In genomic region chr11:58574851-58575250, GRCh38 we compare ENCODE assay signal across 11 cellular contexts. TPM values are rescaled to one million over a fixed set of nuclear protein-coding genes. Genes with fewer than 3 reads are reported as not detected.
DNase-seq lines count a peak whose midpoint lies in the region; ATAC-seq, FAIRE-seq and TF ChIP-seq lines count a peak whose summit lies in the region.
"Had no signal": no experiment of that assay in that cellular context is flagged by ENCODE, and none has a peak within 500 bp of the region (broad histone marks: within the 10 kb centered on the region; RNA-seq: fewer than 3 reads in every experiment).

No MANE protein-coding gene starts in this region.

- peak; percentile 17 for DNase-seq in AG08396 (ENCODE audit: low spot score)
- peak; percentile 74 for DNase-seq in HS-5 (ENCODE audit: low read depth)
- no peak for DNase-seq in GM12878 (ENCODE audit: low read depth, low spot score)
- no peak for DNase-seq in H4 (ENCODE audit: low spot score)
- DNase-seq in retina = no peak
- DNase-seq in DMS114 treated with DMSO at 0.1 percent for 48 hours (lab: John Stamatoyannopoulos, UW; ENCODE audit: unreplicated experiment) = no peak
- no peak for DNase-seq in germinal center (ENCODE audit: low spot score)
- DNase-seq: NCI-H774 had no signal

- SMC1A ChIA-PET in GM12878 (lab: Charles Lee; ENCODE audit: uncharacterized antibody, unreplicated experiment) = interaction anchor here (2.3 to 4.0 kb wide), 3 partner anchors 7 to 98 kb away, joined by 5 to 49 read pairs (median 23); no protein-coding TSS in a partner anchor

- TF ChIP-seq RAD21 in GM12878 (IDR thresholded peaks at IDR 0.05; ENCODE audit: insufficient read depth, low read depth, low read length) = no peak

- TF ChIP-seq EP300 in GM12878 (IDR thresholded peaks at IDR 0.05; ENCODE audit: borderline replicate concordance in 1 of 2, control insufficient read depth in 1 of 2, low read depth in 2 of 2, low read length in 2 of 2) = no peak

- no peak for ATAC-seq in GM12878

- H2AFZ ChIP-seq in GM12878 (ENCODE audit: control insufficient read depth, low read depth, low read length) = no peak overlapping the region

- CTCF ChIA-PET in GM12878 (lab: Yijun Ruan, JAX) = interaction anchor here (0.9 to 3.6 kb wide), 6 partner anchors 7 to 73 kb away, joined by 3 to 54 read pairs (median 10); no protein-coding TSS in a partner anchor

- in situ Hi-C loops in GM12878 (cut with MboI) = loop anchor here (5.0 to 25.0 kb wide), 5 partner anchors 530 to 1238 kb away; partner anchors contain the start of genes FAM111B, P2RX3, PATL1 and SSRP1

- peak overlapping the region; percentile 77 for H3K4me3 ChIP-seq in GM12878
- H3K4me3 ChIP-seq in muscle layer of colon (ENCODE audit: low read depth in 1 of 2, low read length in 2 of 2) = no peak overlapping the region
- H3K4me3 ChIP-seq: right atrium auricular region had no signal

- H3K36me3 ChIP-seq in GM12878 (ENCODE audit: control insufficient read depth in 2 of 2, insufficient read depth in 2 of 2, low read length in 1 of 2) = peaks cover 1 to 5% of the 10 kb centered on the region in 2 experiments
- H3K36me3 ChIP-seq in muscle layer of colon (ENCODE audit: insufficient read depth, low read length) = no peaks in the 10 kb centered on the region

- TF ChIP-seq CTCF in GM12878 (IDR thresholded peaks at IDR 0.05 in 2 of 3, conservative IDR thresholded peaks at IDR 0.05 in 1 of 3; ENCODE audit: control insufficient read depth in 2 of 3, extremely low read depth in 1 of 3, insufficient read depth in 1 of 3, low read depth in 3 of 3, low read length in 3 of 3) = no peak

- H3K4me2 ChIP-seq in GM12878 (ENCODE audit: control insufficient read depth, insufficient read depth) = peak overlapping the region; percentile 98

- no peaks in the 10 kb centered on the region for H4K20me1 ChIP-seq in GM12878 (ENCODE audit: control insufficient read depth, insufficient read depth)

- H3K79me2 ChIP-seq in GM12878 (ENCODE audit: control insufficient read depth, insufficient read depth, low read length) = peaks cover 75% of the 10 kb centered on the region

- POLR2A ChIA-PET in GM12878 (lab: Charles Lee) = interaction anchor here (0.9 to 1.1 kb wide), 4 partner anchors 13 to 72 kb away, joined by 3 to 6 read pairs (median 3); no protein-coding TSS in a partner anchor

- H3K27me3 ChIP-seq in GM12878 (replicated peaks in 1 of 2; ENCODE audit: control insufficient read depth in 2 of 2, insufficient read depth in 2 of 2, low read length in 1 of 2) = no peaks in the 10 kb centered on the region
- no peaks in the 10 kb centered on the region for H3K27me3 ChIP-seq in muscle layer of colon (ENCODE audit: control insufficient read depth in 1 of 2, insufficient read depth in 2 of 2, low read length in 2 of 2)
- H3K27me3 ChIP-seq: right atrium auricular region had no signal

- TSS peak; percentile 67 for BruUV-seq in GM12878 (replicated peaks; lab: Mats Ljungman, UMichigan)

- FAIRE-seq in GM12878 (lab: Jason Lieb, UNC) = no peak
- FAIRE-seq: colon had no signal

- RAD21 ChIA-PET in GM12878 (lab: Charles Lee; ENCODE audit: unreplicated experiment) = interaction anchor here (0.9 to 3.3 kb wide), 8 partner anchors 8 to 583 kb away, joined by 3 to 27 read pairs (median 8); no protein-coding TSS in a partner anchor

- peaks cover 9% of the 10 kb centered on the region for H3K4me1 ChIP-seq in GM12878 (ENCODE audit: control insufficient read depth, insufficient read depth, low read length)
- peaks cover 37% of the 10 kb centered on the region for H3K4me1 ChIP-seq in muscle layer of colon (ENCODE audit: insufficient read depth, low read length)

- H3K9me3 ChIP-seq in GM12878 (replicated peaks; ENCODE audit: control insufficient read depth, insufficient read depth, low read length) (no peaks in the 10 kb centered on the region), muscle layer of colon (ENCODE audit: low read length) (no peaks in the 10 kb centered on the region)
- H3K9me3 ChIP-seq: right atrium auricular region had no signal

- no peak for TF ChIP-seq POLR2A in GM12878 (IDR thresholded peaks at IDR 0.05; ENCODE audit: low read depth, low read length)

- intact Hi-C loops in GM12878 (cut with micrococcal nuclease; ENCODE audit: unreplicated experiment) = loop anchor here (5.0 to 10.0 kb wide), 4 partner anchors 212 to 980 kb away; no protein-coding TSS in a partner anchor

- H3K27ac ChIP-seq in GM12878 (ENCODE audit: control insufficient read depth, insufficient read depth) = peak overlapping the region; percentile 99
- peak overlapping the region; percentile 6 for H3K27ac ChIP-seq in muscle layer of colon (ENCODE audit: low read depth, low read length)

- H3K9ac ChIP-seq in GM12878 (ENCODE audit: control insufficient read depth, insufficient read depth, low read length) (peak overlapping the region; percentile 100), muscle layer of colon (ENCODE audit: low read length) (no peak overlapping the region)

TF ChIP-seq in GM12878, 131 proteins besides CTCF, POLR2A, EP300 and RAD21 (continues in another document):
- no peak for TF ChIP-seq USF1 (IDR thresholded peaks at IDR 0.05; ENCODE audit: borderline replicate concordance, extremely low read length, insufficient read depth, low read depth, low read length)

RNA-seq across cellular contexts. Expression of gene LPXN, which starts 0.8 kb away (rescaled TPM):
- 224 and 269 TPM in 2 replicates for total RNA-seq in GM12878 (2013; cell fraction: nucleolus; rRNA removed)
- total RNA-seq in GM12878 (2014; rRNA removed) (131 and 142 TPM in 2 replicates), GM12878 (2014; rRNA removed; fragmentation: Illumina TruSeq; extraction: Trizol) (189 and 193 TPM in 2 replicates), GM12878 (2021) (154 and 164 TPM in 2 replicates)
- polyA plus RNA-seq in GM12878 (2011; ENCODE audit: low read depth) = 125 TPM
- polyA plus RNA-seq in GM12878 (2011; rRNA removed) (324 and 342 TPM in 2 replicates), GM12878 (2014; fragmentation: Illumina TruSeq; extraction: Trizol) (349 and 479 TPM in 2 replicates), GM12878 (2014; fragmentation: Nextera tagmentation; extraction: Ambion mirVana) (100 to 1,000 TPM; 175 to 268 TPM), GM12878 (2014; rRNA removed) (189 and 214 TPM in 2 replicates), GM12878 (2016; fragmentation: Nextera tagmentation; extraction: Ambion mirVana) (100 to 1,000 TPM; 196 to 207 TPM)
- 274 and 296 TPM in 2 replicates for polyA plus RNA-seq in GM12878 (2011; cell fraction: cytosol; rRNA removed)
- 183 and 185 TPM in 2 replicates for polyA plus RNA-seq in GM12878 (2011; cell fraction: nucleus; rRNA removed)
- 143 and 162 TPM in 2 replicates for polyA plus RNA-seq in GM12878 (2012)
- 256 and 266 TPM in 2 replicates for polyA minus RNA-seq in GM12878 (2011; rRNA and poly(A)+ RNA removed)
- polyA minus RNA-seq in GM12878 (2011; cell fraction: cytosol; rRNA and poly(A)+ RNA removed) = 41.6 and 57.9 TPM in 2 replicates
- 110 and 141 TPM in 2 replicates for polyA minus RNA-seq in GM12878 (2011; cell fraction: nucleus; rRNA and poly(A)+ RNA removed)
- 5.5 and 10.7 TPM in 2 replicates for total RNA-seq in H4 (2014; rRNA removed; shearing (Covaris generic))

RNA-seq across cellular contexts. Expression of gene ZFP91, which starts 4.0 kb away (rescaled TPM):
- total RNA-seq in GM12878 (2013; cell fraction: nucleolus; rRNA removed) = 42.4 and 42.7 TPM in 2 replicates
- total RNA-seq in GM12878 (2014; rRNA removed) = 34.8 and 40.7 TPM in 2 replicates
- 40.7 and 41.0 TPM in 2 replicates for total RNA-seq in GM12878 (2014; rRNA removed; fragmentation: Illumina TruSeq; extraction: Trizol)
- 40.7 and 41.3 TPM in 2 replicates for total RNA-seq in GM12878 (2021)
- 14.5 TPM for polyA plus RNA-seq in GM12878 (2011; ENCODE audit: low read depth)
- polyA plus RNA-seq in GM12878 (2011; rRNA removed) = 40.5 and 53.1 TPM in 2 replicates
- 17.2 and 20.7 TPM in 2 replicates for polyA plus RNA-seq in GM12878 (2011; cell fraction: cytosol; rRNA removed)
- polyA plus RNA-seq in GM12878 (2011; cell fraction: nucleus; rRNA removed) = 31.1 and 32.9 TPM in 2 replicates
- polyA plus RNA-seq in GM12878 (2012) = 22.0 and 22.3 TPM in 2 replicates
- 54.1 and 63.7 TPM in 2 replicates for polyA plus RNA-seq in GM12878 (2014; fragmentation: Illumina TruSeq; extraction: Trizol)
- 10 to 100 TPM; 15.6 to 21.4 TPM for polyA plus RNA-seq in GM12878 (2014; fragmentation: Nextera tagmentation; extraction: Ambion mirVana)
- polyA plus RNA-seq in GM12878 (2014; rRNA removed) = 25.7 and 28.7 TPM in 2 replicates
- polyA plus RNA-seq in GM12878 (2016; fragmentation: Nextera tagmentation; extraction: Ambion mirVana) = 10 to 100 TPM; 12.9 to 14.3 TPM
- 28.9 and 29.1 TPM in 2 replicates for polyA minus RNA-seq in GM12878 (2011; rRNA and poly(A)+ RNA removed)
- 10.6 and 15.2 TPM in 2 replicates for polyA minus RNA-seq in GM12878 (2011; cell fraction: cytosol; rRNA and poly(A)+ RNA removed)
- 21.0 and 32.7 TPM in 2 replicates for polyA minus RNA-seq in GM12878 (2011; cell fraction: nucleus; rRNA and poly(A)+ RNA removed)
- total RNA-seq in H4 (2014; rRNA removed; shearing (Covaris generic)) = 45.8 and 49.2 TPM in 2 replicates

RNA-seq across cellular contexts. Expression of gene CNTF, which starts 47.6 kb away (rescaled TPM):
- 12.1 and 12.9 TPM in 2 replicates for total RNA-seq in GM12878 (2013; cell fraction: nucleolus; rRNA removed)
- total RNA-seq in GM12878 (2014; rRNA removed) = 2.3 and 2.6 TPM in 2 replicates
- 2.2 and 2.8 TPM in 2 replicates for total RNA-seq in GM12878 (2014; rRNA removed; fragmentation: Illumina TruSeq; extraction: Trizol)
- 1.6 and 2.1 TPM in 2 replicates for total RNA-seq in GM12878 (2021)
- polyA plus RNA-seq in GM12878 (2011; ENCODE audit: low read depth) = 0.98 TPM
- polyA plus RNA-seq in GM12878 (2011; rRNA removed) = 0.76 and 1.2 TPM in 2 replicates
- 0.20 and 0.27 TPM in 2 replicates for polyA plus RNA-seq in GM12878 (2011; cell fraction: cytosol; rRNA removed)
- 4.3 and 4.7 TPM in 2 replicates for polyA plus RNA-seq in GM12878 (2011; cell fraction: nucleus; rRNA removed)
- polyA plus RNA-seq in GM12878 (2012) = 0.58 and 1.3 TPM in 2 replicates
- polyA plus RNA-seq in GM12878 (2014; fragmentation: Illumina TruSeq; extraction: Trizol) = 0.60 and 1.2 TPM in 2 replicates
- under 1 TPM; 0.16 to 0.20 TPM for polyA plus RNA-seq in GM12878 (2014; fragmentation: Nextera tagmentation; extraction: Ambion mirVana)
- polyA plus RNA-seq in GM12878 (2014; rRNA removed) = 0.69 and 1.2 TPM in 2 replicates
- under 1 TPM; 0.47 to 0.68 TPM for polyA plus RNA-seq in GM12878 (2016; fragmentation: Nextera tagmentation; extraction: Ambion mirVana)
- polyA minus RNA-seq in GM12878 (2011; rRNA and poly(A)+ RNA removed) = 7.1 and 8.1 TPM in 2 replicates
- not detected in 2 replicates for polyA minus RNA-seq in GM12878 (2011; cell fraction: cytosol; rRNA and poly(A)+ RNA removed)
- polyA minus RNA-seq in GM12878 (2011; cell fraction: nucleus; rRNA and poly(A)+ RNA removed) = 19.9 and 25.2 TPM in 2 replicates
- 0.60 and 0.72 TPM in 2 replicates for total RNA-seq in H4 (2014; rRNA removed; shearing (Covaris generic))

Comparison
In these comparisons a context has a peak if more than half of its experiments do, and no peak if none do; other contexts are left out.
1. DNase-seq: peak in AG08396 (single experiment) and HS-5 (single experiment); none in GM12878 (single experiment), H4 (single experiment), retina (single experiment), DMS114 treated with DMSO at 0.1 percent for 48 hours (single experiment) and germinal center (single experiment).
2. RNA of gene LPXN, which starts 0.8 kb away (total RNA-seq): 131 to 269 TPM in GM12878; 5.5 to 10.7 TPM in H4; every median in the first group is over 10 times any median in the second.